ENCODE assay signal across 17 cellular contexts in genomic region chr16:49832177-49832576, GRCh38. TPM values are rescaled to one million over a fixed set of nuclear protein-coding genes. Genes with fewer than 3 reads are reported as not detected.
DNase-seq lines count a peak whose midpoint lies in the region; TF ChIP-seq lines count a peak whose summit lies in the region.
"Had no signal": no experiment of that assay in that cellular context is flagged by ENCODE, and none has a peak within 500 bp of the region (broad histone marks: within the 10 kb centered on the region; RNA-seq: fewer than 3 reads in every experiment).

No MANE protein-coding gene starts in this region.

- H3K4me1 ChIP-seq in adipocyte (ENCODE audit: control insufficient read depth, insufficient read depth, low read length) = peaks cover 77% of the 10 kb centered on the region
- H3K4me1 ChIP-seq in muscle layer of colon (ENCODE audit: insufficient read depth, low read length) = peaks cover 60% of the 10 kb centered on the region

- H3K9me3 ChIP-seq in adipocyte (ENCODE audit: control insufficient read depth, low read length) (no peaks in the 10 kb centered on the region), muscle layer of colon (ENCODE audit: low read length) (no peaks in the 10 kb centered on the region)
- H3K9me3 ChIP-seq: testis had no signal

- DNase-seq in adipocyte (ENCODE audit: low read depth) (no peak), fibroblast of the aortic adventitia (ENCODE audit: low read depth) (peak; percentile 33), Ammon's horn (ENCODE audit: low spot score) (no peak), NCI-H128 (lab: John Stamatoyannopoulos, UW; ENCODE audit: unreplicated experiment) (no peak), NCI-H2227 (lab: John Stamatoyannopoulos, UW; ENCODE audit: unreplicated experiment) (no peak), epidermal melanocyte (ENCODE audit: insufficient read length, low spot score) (no peak)
- DNase-seq: activated gamma-delta T cell; CD8-positive, alpha-beta T cell; H9; natural killer cell; NCI-H1105 treated with DMSO at 0.1 percent for 48 hours; NCI-H226; stimulated activated CD4-positive, alpha-beta T cell treated with anti-CD3 and anti-CD28 coated beads, Interleukin-1b, Interleukin-23, amount 100 ng/mL, for 48 hours; T-helper 2 cell; testis had no signal

- H3K4me3 ChIP-seq in adipocyte (ENCODE audit: low read length) (peak overlapping the region; percentile 13), fibroblast of the aortic adventitia (ENCODE audit: low read depth, low read length) (no peak overlapping the region), muscle layer of colon (ENCODE audit: low read depth in 1 of 2, low read length in 2 of 2) (no peak overlapping the region)
- H3K4me3 ChIP-seq: testis had no signal

- H3K36me3 ChIP-seq in adipocyte (ENCODE audit: control insufficient read depth, insufficient read depth, low read length, severe bottlenecking) = no peaks in the 10 kb centered on the region
- no peaks in the 10 kb centered on the region for H3K36me3 ChIP-seq in muscle layer of colon (ENCODE audit: insufficient read depth, low read length)

- H3K27me3 ChIP-seq in adipocyte (replicated peaks; ENCODE audit: control insufficient read depth, insufficient read depth, low read length) = no peaks in the 10 kb centered on the region
- no peaks in the 10 kb centered on the region for H3K27me3 ChIP-seq in muscle layer of colon (ENCODE audit: control insufficient read depth in 1 of 2, insufficient read depth in 2 of 2, low read length in 2 of 2)
- H3K27me3 ChIP-seq: testis had no signal

- H3K9ac ChIP-seq in adipocyte (ENCODE audit: low read length) = peak overlapping the region; percentile 62
- H3K9ac ChIP-seq in muscle layer of colon (ENCODE audit: low read length) = no peak overlapping the region

- H3K27ac ChIP-seq in muscle layer of colon (ENCODE audit: low read depth, low read length) (peak overlapping the region; percentile 80), temporal lobe (ENCODE audit: low read depth, low read length) (peak overlapping the region; percentile 56)

- TF ChIP-seq CTCF in fibroblast of the aortic adventitia (IDR thresholded peaks at IDR 0.05; ENCODE audit: insufficient read depth, low read length) = no peak

RNA-seq across cellular contexts. Expression of gene ZNF423, which starts 23.7 kb away (rescaled TPM):
- total RNA-seq in fibroblast of the aortic adventitia (ENCODE audit: low replicate concordance) = 7.3 and 13.5 TPM in 2 replicates
- total RNA-seq in temporal lobe = 10.6 TPM
- total RNA-seq: CD8-positive, alpha-beta T cell; natural killer cell had no signal
